ENCODE assay signal across 14 cellular contexts in genomic region chrX:84469226-84469625, GRCh38. TPM values are rescaled to one million over a fixed set of nuclear protein-coding genes. Genes with fewer than 3 reads are reported as not detected.
DNase-seq lines count a peak whose midpoint lies in the region; ATAC-seq, FAIRE-seq and TF ChIP-seq lines count a peak whose summit lies in the region.
"Had no signal": no experiment of that assay in that cellular context is flagged by ENCODE, and none has a peak within 500 bp of the region (broad histone marks: within the 10 kb centered on the region; RNA-seq: fewer than 3 reads in every experiment).

No MANE protein-coding gene starts in this region.

- TF ChIP-seq POLR2A in GM12892 (IDR thresholded peaks at IDR 0.05; ENCODE audit: low read depth, low read length): no peak
- no peak for TF ChIP-seq POLR2A in NB4 (IDR thresholded peaks at IDR 0.05; ENCODE audit: extremely low read depth, insufficient read length)

- TF ChIP-seq CTCF in NB4 (IDR thresholded peaks at IDR 0.05; ENCODE audit: low read depth, low read length) (no peak), bronchial epithelial cell (IDR thresholded peaks at IDR 0.05; ENCODE audit: insufficient read depth, low read length, severe bottlenecking) (no peak), mesothelial cell of epicardium (IDR thresholded peaks at IDR 0.05; ENCODE audit: unreplicated experiment) (no peak)

- H3K4me1 Mint-ChIP-seq in mesothelial cell of epicardium: peaks cover 6% of the 10 kb centered on the region
- H3K4me1 Mint-ChIP-seq in activated T-helper 2 cell treated with anti-CD3 and anti-CD28 coated beads, Interferon-gamma antibody, Interleukin-2, Interleukin-4, amounts not matched to agents 10 μg/mL and 5 μg/mL and 100 μg/mL, durations not matched to agents 14 hours and 24 hours and 36 hours (ENCODE audit: low read depth): no peaks in the 10 kb centered on the region
- H3K4me1 Mint-ChIP-seq: H9; naive thymus-derived CD8-positive, alpha-beta T cell had no signal

- H3K4me3 Mint-ChIP-seq in mesothelial cell of epicardium: no peak overlapping the region
- H3K4me3 Mint-ChIP-seq in activated T-helper 2 cell treated with anti-CD3 and anti-CD28 coated beads, Interferon-gamma antibody, Interleukin-2, Interleukin-4, amounts not matched to agents 10 μg/mL and 5 μg/mL and 100 μg/mL, durations not matched to agents 14 hours and 24 hours and 36 hours (ENCODE audit: low read depth): no peak overlapping the region
- H3K4me3 Mint-ChIP-seq: brain; H9; naive thymus-derived CD8-positive, alpha-beta T cell had no signal

- peak overlapping the region; percentile 71 for H3K27ac Mint-ChIP-seq in mesothelial cell of epicardium
- H3K27ac Mint-ChIP-seq in activated T-helper 2 cell treated with anti-CD3 and anti-CD28 coated beads, Interferon-gamma antibody, Interleukin-2, Interleukin-4, amounts not matched to agents 10 μg/mL and 5 μg/mL and 100 μg/mL, durations not matched to agents 14 hours and 24 hours and 36 hours: no peak overlapping the region
- H3K27ac Mint-ChIP-seq: brain; H9; naive thymus-derived CD8-positive, alpha-beta T cell had no signal

- no peaks in the 10 kb centered on the region for H3K27me3 ChIP-seq in bronchial epithelial cell (ENCODE audit: control insufficient read depth, insufficient read depth, low read length)

- H3K4me3 ChIP-seq in NB4 (ENCODE audit: low read depth, low read length) (no peak overlapping the region), bronchial epithelial cell (ENCODE audit: low read depth, low read length) (no peak overlapping the region)

- intact Hi-C loops in activated T-helper 2 cell treated with anti-CD3 and anti-CD28 coated beads, Interferon-gamma antibody, Interleukin-2, Interleukin-4, amounts not matched to agents 10 μg/mL and 5 μg/mL and 100 μg/mL, durations not matched to agents 14 hours and 24 hours and 36 hours (cut with micrococcal nuclease): no loop called here

- H3K36me3 ChIP-seq in bronchial epithelial cell (ENCODE audit: control insufficient read depth, insufficient read depth, low read length): no peaks in the 10 kb centered on the region

- no peak for DNase-seq in GM12892 (ENCODE audit: insufficient read length)
- DNase-seq in NB4 (ENCODE audit: low read depth): peak; percentile 0
- DNase-seq in bronchial epithelial cell (ENCODE audit: low read depth): peak; percentile 35
- DNase-seq in mesothelial cell of epicardium (ENCODE audit: low spot score in 2 of 2, unreplicated experiment in 2 of 2): no peak
- no peak for DNase-seq in C1 segment of cervical spinal cord (lab: John Stamatoyannopoulos, UW)
- DNase-seq in activated T-helper 2 cell treated with anti-CD3 and anti-CD28 coated beads, Interferon-gamma antibody, Interleukin-2, Interleukin-4, amounts not matched to agents 10 μg/mL and 5 μg/mL and 100 μg/mL, durations not matched to agents 14 hours and 24 hours and 36 hours (ENCODE audit: low spot score): no peak
- DNase-seq: H9; naive thymus-derived CD8-positive, alpha-beta T cell; NCI-H226 had no signal

- H3K27me3 Mint-ChIP-seq in mesothelial cell of epicardium (ENCODE audit: low read depth): no peaks in the 10 kb centered on the region
- H3K27me3 Mint-ChIP-seq in activated T-helper 2 cell treated with anti-CD3 and anti-CD28 coated beads, Interferon-gamma antibody, Interleukin-2, Interleukin-4, amounts not matched to agents 10 μg/mL and 5 μg/mL and 100 μg/mL, durations not matched to agents 14 hours and 24 hours and 36 hours (ENCODE audit: low read depth): no peaks in the 10 kb centered on the region
- H3K27me3 Mint-ChIP-seq: naive thymus-derived CD8-positive, alpha-beta T cell had no signal

- ATAC-seq in GM19467 (IDR thresholded peaks at IDR 0.05; ENCODE audit: unreplicated experiment): no peak
- ATAC-seq: esophagus mucosa; naive thymus-derived CD8-positive, alpha-beta T cell; sciatic nerve had no signal

- H3K36me3 Mint-ChIP-seq in mesothelial cell of epicardium: peaks cover 16% of the 10 kb centered on the region
- peaks cover 3% of the 10 kb centered on the region for H3K36me3 Mint-ChIP-seq in activated T-helper 2 cell treated with anti-CD3 and anti-CD28 coated beads, Interferon-gamma antibody, Interleukin-2, Interleukin-4, amounts not matched to agents 10 μg/mL and 5 μg/mL and 100 μg/mL, durations not matched to agents 14 hours and 24 hours and 36 hours (ENCODE audit: low read depth)

- H3K9me3 Mint-ChIP-seq in mesothelial cell of epicardium: peaks cover 25% of the 10 kb centered on the region
- H3K9me3 Mint-ChIP-seq in activated T-helper 2 cell treated with anti-CD3 and anti-CD28 coated beads, Interferon-gamma antibody, Interleukin-2, Interleukin-4, amounts not matched to agents 10 μg/mL and 5 μg/mL and 100 μg/mL, durations not matched to agents 14 hours and 24 hours and 36 hours: no peaks in the 10 kb centered on the region

- peak; percentile 5 for FAIRE-seq in GM12892 (lab: Jason Lieb, UNC)
- no peak for FAIRE-seq in bronchial epithelial cell (lab: Jason Lieb, UNC)
- FAIRE-seq: GM12891 had no signal

RNA-seq across cellular contexts. Expression of gene HDX, which starts 33.0 kb away (rescaled TPM):
- 3.9 TPM for polyA plus RNA-seq in GM12892 (2012; ENCODE audit: missing spikeins)
- total RNA-seq in bronchial epithelial cell (1.6 and 1.7 TPM in 2 replicates), mesothelial cell of epicardium (12.6 to 13.1 TPM (median 12.9 TPM) in 3 replicates)
- total RNA-seq in activated T-helper 2 cell treated with anti-CD3 and anti-CD28 coated beads, Interferon-gamma antibody, Interleukin-2, Interleukin-4, amounts not matched to agents 10 μg/mL and 5 μg/mL and 100 μg/mL, durations not matched to agents 14 hours and 24 hours and 36 hours: 2.5 and 2.6 TPM in 2 replicates

Comparison
In these comparisons a context has a peak if more than half of its experiments do, and no peak if none do; other contexts are left out.
1. DNase-seq: peak in NB4 (single experiment) and bronchial epithelial cell (single experiment); none in GM12892 (single experiment), mesothelial cell of epicardium (0 of 2), C1 segment of cervical spinal cord (0 of 14) and activated T-helper 2 cell treated with anti-CD3 and anti-CD28 coated beads, Interferon-gamma antibody, Interleukin-2, Interleukin-4, amounts not matched to agents 10 μg/mL and 5 μg/mL and 100 μg/mL, durations not matched to agents 14 hours and 24 hours and 36 hours (single experiment).